In the genomic region with DNA sequence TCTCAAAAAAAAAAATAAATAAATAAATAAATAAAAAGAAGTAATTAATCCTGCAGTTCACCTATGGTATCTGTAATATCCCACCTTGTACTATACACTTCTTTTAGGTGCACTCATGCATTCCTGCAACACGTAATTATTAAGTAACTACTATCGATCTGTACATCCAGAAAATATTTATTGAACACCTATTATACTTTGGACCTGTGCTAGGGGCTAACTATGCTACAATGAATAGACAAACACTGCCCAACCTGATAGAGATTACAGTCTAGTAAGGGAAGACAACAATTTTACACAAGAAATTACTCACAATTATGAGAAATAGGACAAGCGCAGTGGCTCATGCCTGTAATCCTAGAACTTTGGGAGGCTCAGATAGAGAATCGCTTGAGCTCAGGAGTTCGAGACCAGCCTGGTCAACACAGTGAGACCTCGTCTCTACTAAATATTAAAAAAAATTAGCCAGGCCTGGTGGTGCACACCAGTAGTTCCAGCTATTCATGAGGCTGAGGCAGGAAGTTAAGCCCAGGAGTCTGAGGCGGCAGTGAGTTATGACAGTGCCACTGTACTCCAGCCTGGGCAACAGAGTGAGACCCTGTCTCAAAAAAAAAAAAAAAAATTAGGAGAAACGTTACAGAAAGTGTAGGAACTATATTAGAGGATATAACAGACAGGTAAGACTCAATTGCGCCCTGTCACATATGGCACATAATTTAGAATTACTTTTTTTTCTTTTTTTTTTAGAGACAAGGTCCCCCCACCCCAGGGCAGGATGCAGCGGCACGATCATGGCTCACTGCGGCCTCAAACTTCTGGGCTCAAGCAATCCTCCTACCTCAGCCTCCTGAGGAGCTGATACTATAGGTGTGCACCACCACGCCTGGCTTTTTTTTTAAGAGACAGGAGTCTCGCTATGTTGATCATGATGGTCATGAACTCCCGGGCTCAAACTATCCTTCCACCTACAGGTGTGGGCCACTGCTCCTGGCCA, we compare ENCODE assay signal across 8 cellular contexts. TPM values are rescaled to one million over a fixed set of nuclear protein-coding genes. Genes with fewer than 3 reads are reported as not detected.
DNase-seq lines count a peak whose midpoint lies in the region; ATAC-seq and TF ChIP-seq lines count a peak whose summit lies in the region.

No MANE protein-coding gene starts in this region.

- intact Hi-C loops in dendritic cell treated with granulocyte-macrophage colony-stimulating factor and Interleukin-4, amounts not matched to agents 40 ng/mL and 50 ng/mL, for 4 days (cut with micrococcal nuclease) = loop anchor here (5.0 kb wide), 2 partner anchors 67 to 373 kb away; partner anchors contain the start of genes CALM1 and TDP1

- no peaks in the 10 kb centered on the region for H3K36me3 ChIP-seq in MG63

- peak overlapping the region; percentile 81 for H3K4me3 Mint-ChIP-seq in dendritic cell treated with granulocyte-macrophage colony-stimulating factor and Interleukin-4, amounts not matched to agents 40 ng/mL and 50 ng/mL, for 4 days
- peak overlapping the region; percentile 94 for H3K4me3 Mint-ChIP-seq in neural crest cell

- no peak for TF ChIP-seq CTCF in C4-2B (conservative IDR thresholded peaks at IDR 0.05)
- no peak for TF ChIP-seq CTCF in neural crest cell (conservative IDR thresholded peaks at IDR 0.05)

- peaks cover 13% of the 10 kb centered on the region for H3K4me1 Mint-ChIP-seq in dendritic cell treated with granulocyte-macrophage colony-stimulating factor and Interleukin-4, amounts not matched to agents 40 ng/mL and 50 ng/mL, for 4 days (ENCODE audit: low read depth)
- peaks cover 19% of the 10 kb centered on the region for H3K4me1 Mint-ChIP-seq in neural crest cell

- H3K36me3 Mint-ChIP-seq in dendritic cell treated with granulocyte-macrophage colony-stimulating factor and Interleukin-4, amounts not matched to agents 40 ng/mL and 50 ng/mL, for 4 days (ENCODE audit: low read depth) = peaks cover 16% of the 10 kb centered on the region
- peaks cover 3% of the 10 kb centered on the region for H3K36me3 Mint-ChIP-seq in neural crest cell (ENCODE audit: low read depth)

- H3K9me3 ChIP-seq in MG63 = no peaks in the 10 kb centered on the region

- peaks cover 14% of the 10 kb centered on the region for H3K27me3 Mint-ChIP-seq in dendritic cell treated with granulocyte-macrophage colony-stimulating factor and Interleukin-4, amounts not matched to agents 40 ng/mL and 50 ng/mL, for 4 days
- H3K27me3 Mint-ChIP-seq in neural crest cell (ENCODE audit: low read depth) = peaks cover 29% of the 10 kb centered on the region

- no peaks in the 10 kb centered on the region; the same call in 1 of the 2 replicates for H3K27me3 ChIP-seq in MG63

- H3K9me3 Mint-ChIP-seq in dendritic cell treated with granulocyte-macrophage colony-stimulating factor and Interleukin-4, amounts not matched to agents 40 ng/mL and 50 ng/mL, for 4 days = no peaks in the 10 kb centered on the region
- H3K9me3 Mint-ChIP-seq in neural crest cell = no peaks in the 10 kb centered on the region

- ATAC-seq in HG02884 (IDR thresholded peaks at IDR 0.05; ENCODE audit: unreplicated experiment) = no peak

- peak overlapping the region; percentile 85 for H3K27ac ChIP-seq in C4-2B

- no peak for DNase-seq in MG63
- no peak for DNase-seq in neural crest cell (ENCODE audit: low read depth, low spot score)
- no peak for DNase-seq in DMS53 treated with DMSO at 0.1 percent for 48 hours (lab: John Stamatoyannopoulos, UW; ENCODE audit: unreplicated experiment)
- no peak for DNase-seq in iPS-NIHi11 (ENCODE audit: low spot score)
- no peak for DNase-seq in stimulated activated CD4-positive, alpha-beta T cell treated with anti-CD3 and anti-CD28 coated beads, Interleukin-4, amount 100 ng/mL, for 24 hours

- no peak overlapping the region for H3K27ac Mint-ChIP-seq in dendritic cell treated with granulocyte-macrophage colony-stimulating factor and Interleukin-4, amounts not matched to agents 40 ng/mL and 50 ng/mL, for 4 days
- H3K27ac Mint-ChIP-seq in neural crest cell (ENCODE audit: unreplicated experiment) = peak overlapping the region; percentile 99

- peak overlapping the region; percentile 68 for H3K4me3 ChIP-seq in MG63

RNA-seq across cellular contexts. Expression of gene NRDE2, which starts 1.2 kb away (rescaled TPM):
- total RNA-seq in MG63 (2014; rRNA removed; shearing (Covaris generic); ENCODE audit: low replicate concordance) = 5.5 and 7.1 TPM in 2 replicates
- total RNA-seq in neural crest cell = 24.1 and 24.5 TPM in 2 replicates
